ENCODE assay signal across 8 cellular contexts in genomic region chr12:2003676-2004112, GRCh38. TPM values are rescaled to one million over a fixed set of nuclear protein-coding genes. Genes with fewer than 3 reads are reported as not detected.
DNase-seq lines count a peak whose midpoint lies in the region; ATAC-seq, FAIRE-seq and TF ChIP-seq lines count a peak whose summit lies in the region.

No MANE protein-coding gene starts in this region.

- peak overlapping the region; percentile 99 for H2AFZ ChIP-seq in astrocyte (ENCODE audit: low read depth, low read length)

- no peaks in the 10 kb centered on the region for H3K36me3 Mint-ChIP-seq in astrocyte (ENCODE audit: low read depth, unreplicated experiment)
- H3K36me3 Mint-ChIP-seq in immature natural killer cell = peaks cover 0 to 4% (median 0%) of the 10 kb centered on the region in 3 donors

- no peaks in the 10 kb centered on the region for H3K27me3 Mint-ChIP-seq in astrocyte (ENCODE audit: low read depth, unreplicated experiment)
- peaks cover 3 to 9% (median 3%) of the 10 kb centered on the region in 3 donors for H3K27me3 Mint-ChIP-seq in immature natural killer cell (ENCODE audit: low read depth in 3 of 3)

- peak; percentile 15 for ATAC-seq in GM19043 (IDR thresholded peaks at IDR 0.05; ENCODE audit: low read depth, unreplicated experiment)
- peak; percentile 14 for ATAC-seq in stimulated activated naive CD8-positive, alpha-beta T cell treated with anti-CD3 and anti-CD28 coated beads, Interleukin-15, Interleukin-2, amounts not matched to agents 100 U/mL and 50 U/mL, for 24 hours

- H3K27ac ChIP-seq in AG04450 (ENCODE audit: low read depth, low read length) (peak overlapping the region; percentile 88), HUES48 (ENCODE audit: low read depth, low read length) (peak overlapping the region; percentile 95), astrocyte (ENCODE audit: low read depth, low read length) (peak overlapping the region; percentile 89)

- H3K27ac Mint-ChIP-seq in astrocyte (ENCODE audit: unreplicated experiment) = peak overlapping the region; percentile 84
- H3K27ac Mint-ChIP-seq in immature natural killer cell = peak overlapping the region; percentile 90 to 99 (median 97)

- TF ChIP-seq POLR2A in erythroblast (IDR thresholded peaks at IDR 0.05; ENCODE audit: low read length) = no peak

- CTCF ChIA-PET in AG04450 (lab: Charles Lee) = no interaction called here

- no peak for FAIRE-seq in astrocyte (lab: Jason Lieb, UNC)

- peaks cover 23% of the 10 kb centered on the region; the same call in 1 of the 2 replicates for H3K4me1 ChIP-seq in HUES48 (ENCODE audit: control insufficient read depth, insufficient read depth, low read length)
- H3K4me1 ChIP-seq in astrocyte (ENCODE audit: insufficient read depth, low read length) = peaks cover 4% of the 10 kb centered on the region

- H3K9me3 Mint-ChIP-seq in astrocyte (ENCODE audit: unreplicated experiment) (no peaks in the 10 kb centered on the region), immature natural killer cell (no peaks in the 10 kb centered on the region)

- TF ChIP-seq CTCF in AG04450 (IDR thresholded peaks at IDR 0.05; ENCODE audit: low read depth, low read length) (no peak), astrocyte (IDR thresholded peaks at IDR 0.05; ENCODE audit: insufficient read depth, low read depth, low read length) (no peak)

- POLR2A ChIA-PET in AG04450 (lab: Yijun Ruan, JAX) = interaction anchor here (0.5 to 1.6 kb wide), 2 partner anchors 10 to 17 kb away, joined by 3 to 25 read pairs; no protein-coding TSS in a partner anchor

- peak overlapping the region; percentile 88 for H3K9ac ChIP-seq in HUES48 (ENCODE audit: low read depth, low read length)
- H3K9ac ChIP-seq in astrocyte (ENCODE audit: low read length) = peak overlapping the region; percentile 94

- H3K4me2 ChIP-seq in astrocyte (ENCODE audit: low read length) = peak overlapping the region; percentile 94

- H3K9me3 ChIP-seq in AG04450 (ENCODE audit: control insufficient read depth, insufficient read depth, low read length) (no peaks in the 10 kb centered on the region), HUES48 (ENCODE audit: control insufficient read depth, insufficient read depth, low read length) (no peaks in the 10 kb centered on the region), astrocyte (ENCODE audit: insufficient read depth, low read depth, low read length) (no peaks in the 10 kb centered on the region)

- no peaks in the 10 kb centered on the region for H3K36me3 ChIP-seq in HUES48 (ENCODE audit: control insufficient read depth, insufficient read depth, low read length)
- H3K36me3 ChIP-seq in astrocyte (ENCODE audit: insufficient read depth, low read length) = no peaks in the 10 kb centered on the region

- DNase-seq in AG04450 (ENCODE audit: low read depth, low spot score) = no peak
- no peak for DNase-seq in astrocyte (ENCODE audit: low read depth)
- no peak for DNase-seq in immature natural killer cell
- no peak for DNase-seq in stimulated activated naive CD8-positive, alpha-beta T cell treated with anti-CD3 and anti-CD28 coated beads, Interleukin-15, Interleukin-2, amounts not matched to agents 100 U/mL and 50 U/mL, for 24 hours
- no peak for DNase-seq in iPS-NIHi7 (ENCODE audit: extremely low spot score)
- DNase-seq in erythroblast (lab: John Stamatoyannopoulos, UW) = no peak

- H3K4me3 Mint-ChIP-seq in astrocyte (ENCODE audit: unreplicated experiment) (peak overlapping the region; percentile 93), immature natural killer cell (peak overlapping the region; percentile 94 to 99 (median 98))

- no peaks in the 10 kb centered on the region for H3K27me3 ChIP-seq in AG04450 (ENCODE audit: control insufficient read depth, insufficient read depth, low read length)
- no peaks in the 10 kb centered on the region for H3K27me3 ChIP-seq in HUES48 (ENCODE audit: control insufficient read depth, insufficient read depth, low read length)
- H3K27me3 ChIP-seq in astrocyte (ENCODE audit: insufficient read depth, low read length) = no peaks in the 10 kb centered on the region

- peaks cover 39% of the 10 kb centered on the region for H3K79me2 ChIP-seq in astrocyte (ENCODE audit: insufficient read depth, low read length)

- H3K4me1 Mint-ChIP-seq in astrocyte (ENCODE audit: low read depth, unreplicated experiment) (peaks cover 9% of the 10 kb centered on the region), immature natural killer cell (peaks cover 22 to 44% of the 10 kb centered on the region in 2 donors)

- H4K20me1 ChIP-seq in astrocyte (ENCODE audit: insufficient read depth, low read length) = no peaks in the 10 kb centered on the region

- H3K4me3 ChIP-seq in AG04450 (ENCODE audit: low read depth, low read length) (peak overlapping the region; percentile 95), HUES48 (ENCODE audit: low read depth, low read length) (peak overlapping the region; percentile 99), astrocyte (ENCODE audit: insufficient read depth, low read depth, low read length) (peak overlapping the region; percentile 95)

RNA-seq across cellular contexts. Expression of gene DCP1B, which starts 0.6 kb away (rescaled TPM):
- polyA plus RNA-seq in AG04450 (2011; rRNA removed) = 29.1 and 32.9 TPM in 2 replicates
- 32.7 and 35.1 TPM in 2 replicates for polyA minus RNA-seq in AG04450 (2011; rRNA and poly(A)+ RNA removed)
- total RNA-seq in astrocyte = 13.1 and 16.5 TPM in 2 replicates
- polyA plus RNA-seq in immature natural killer cell = 10 to 100 TPM in 1 of 3 donors, 1 to 10 TPM in 2; 3.5 to 14.0 (median 6.2) TPM

RNA-seq across cellular contexts. Expression of gene CACNA1C, which starts 49.1 kb away (rescaled TPM):
- polyA plus RNA-seq in AG04450 (2011; rRNA removed) (5.9 and 6.3 TPM in 2 replicates), immature natural killer cell (under 1 TPM; 0.05 to 0.36 (median 0.12) TPM)
- polyA minus RNA-seq in AG04450 (2011; rRNA and poly(A)+ RNA removed) = 24.1 and 27.9 TPM in 2 replicates
- 1.5 and 2.1 TPM in 2 replicates for total RNA-seq in astrocyte
